Comparison of ENCODE assay signal across 28 cellular contexts in the genomic region with DNA sequence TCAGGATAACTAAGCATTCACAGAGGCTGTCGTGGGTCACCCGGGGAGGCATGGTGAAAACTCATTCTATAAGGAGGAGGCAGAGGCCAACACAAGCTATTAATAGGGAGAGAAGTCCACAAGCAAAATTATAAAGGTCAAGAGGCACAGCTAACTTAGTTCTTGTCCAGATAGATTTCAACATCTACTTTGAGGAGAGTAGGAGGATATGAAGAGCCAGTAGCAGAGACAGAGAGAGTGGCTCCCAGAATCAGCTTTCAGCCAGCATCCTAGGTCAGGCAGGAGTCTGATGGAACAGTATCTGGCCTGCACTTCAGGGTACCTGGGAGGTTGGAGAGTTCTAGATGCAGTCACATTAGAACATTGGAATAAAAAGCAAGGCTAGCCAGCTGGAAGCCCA.
"Had no signal": no experiment of that assay in that cellular context is flagged by ENCODE, and none has a peak within 500 bp of the region (broad histone marks: within the 10 kb centered on the region; RNA-seq: fewer than 3 reads in every experiment).

No MANE protein-coding gene starts in this region.

- H3K36me3 ChIP-seq: heart right ventricle, neural progenitor cell, right atrium auricular region, sigmoid colon, thoracic aorta, tibial nerve, upper lobe of left lung, uterus had no signal

- H3K27me3 ChIP-seq: heart right ventricle, neural progenitor cell, right atrium auricular region, sigmoid colon, tibial nerve, upper lobe of left lung, uterus had no signal

- H3K27me3 Mint-ChIP-seq: naive B cell; natural killer cell treated with Interleukin-12 subunit alpha and Interleukin-12 subunit beta and Interleukin-15 and Interleukin-18, amount 100 ng/mL, for 72 hours had no signal

- H3K4me1 Mint-ChIP-seq: endodermal cell; immature natural killer cell; mesothelial cell of epicardium; naive B cell; neural progenitor cell; stimulated activated naive B cell treated with anti-CD40 and anti-IgM and Interleukin-4, amounts not matched to agents 10 μg/mL and 1 μg/mL and 100 μg/mL, for 72 hours had no signal

- H3K9me3 ChIP-seq: mucosa of descending colon, right atrium auricular region, sigmoid colon, thoracic aorta, upper lobe of left lung, uterus had no signal

- H3K4me3 ChIP-seq: heart right ventricle, mucosa of descending colon, neural progenitor cell, right atrium auricular region, sigmoid colon, thoracic aorta, tibial nerve, upper lobe of left lung, uterus had no signal

- H3K27ac ChIP-seq: epithelial cell of prostate, heart right ventricle, neural progenitor cell, parathyroid adenoma, right atrium auricular region, sigmoid colon, thoracic aorta, tibial nerve, upper lobe of left lung, uterus had no signal

- H3K4me3 Mint-ChIP-seq: endodermal cell; immature natural killer cell; mesothelial cell of epicardium; naive B cell; natural killer cell treated with Interleukin-12 subunit alpha and Interleukin-12 subunit beta and Interleukin-15 and Interleukin-18, amount 100 ng/mL, for 72 hours; neural progenitor cell; stimulated activated naive B cell treated with anti-CD40 and anti-IgM and Interleukin-4, amounts not matched to agents 10 μg/mL and 1 μg/mL and 100 μg/mL, for 72 hours; stimulated activated naive CD8-positive, alpha-beta T cell treated with anti-CD3 and anti-CD28 coated beads, Interleukin-15, Interleukin-2, amounts not matched to agents 100 ng/mL and 50 ng/mL, for 24 hours had no signal

- DNase-seq: effector CD8-positive, alpha-beta T cell; endodermal cell; foreskin melanocyte; glutamatergic neuron; heart right ventricle; hippocampal formation; immature natural killer cell; islet precursor cell; kidney glomerular epithelial cell; mesenchymal stem cell; mucosa of descending colon; naive B cell; sigmoid colon; stimulated activated CD4-positive, alpha-beta T cell treated with anti-CD3 and anti-CD28 coated beads, Interleukin-2, amount 100 ng/mL, for 24 hours; stimulated activated CD4-positive, alpha-beta T cell treated with anti-CD3 and anti-CD28 coated beads, Interleukin-4, amount 100 ng/mL, for 24 hours; stimulated activated naive B cell treated with anti-CD40 and anti-IgM and Interleukin-4, amounts not matched to agents 10 μg/mL and 1 μg/mL and 100 μg/mL, for 72 hours; upper lobe of left lung; uterus had no signal

- H3K36me3 Mint-ChIP-seq: naive B cell; stimulated activated naive B cell treated with anti-CD40 and anti-IgM and Interleukin-4, amounts not matched to agents 10 μg/mL and 1 μg/mL and 100 μg/mL, for 72 hours had no signal

- ATAC-seq: mucosa of descending colon; stimulated activated naive B cell treated with anti-CD40 and anti-IgM and Interleukin-4, amounts not matched to agents 10 μg/mL and 1 μg/mL and 100 μg/mL, for 72 hours had no signal

- H3K4me1 ChIP-seq: heart right ventricle, neural progenitor cell, parathyroid adenoma, right atrium auricular region, sigmoid colon, tibial nerve, upper lobe of left lung, uterus had no signal

- H3K27ac Mint-ChIP-seq: endodermal cell; immature natural killer cell; mesothelial cell of epicardium; naive B cell; natural killer cell treated with Interleukin-12 subunit alpha and Interleukin-12 subunit beta and Interleukin-15 and Interleukin-18, amount 100 ng/mL, for 72 hours; neural progenitor cell; progenitor cell of endocrine pancreas; stimulated activated naive B cell treated with anti-CD40 and anti-IgM and Interleukin-4, amounts not matched to agents 10 μg/mL and 1 μg/mL and 100 μg/mL, for 72 hours; stimulated activated naive CD8-positive, alpha-beta T cell treated with anti-CD3 and anti-CD28 coated beads, Interleukin-15, Interleukin-2, amounts not matched to agents 100 ng/mL and 50 ng/mL, for 24 hours had no signal
